Comparison of ENCODE assay signal across 8 cellular contexts in genomic region chr17:50661795-50662391, GRCh38. TPM values are rescaled to one million over a fixed set of nuclear protein-coding genes. Genes with fewer than 3 reads are reported as not detected.
DNase-seq lines count a peak whose midpoint lies in the region; ATAC-seq lines count a peak whose summit lies in the region.

No MANE protein-coding gene starts in this region.

- H3K27me3 Mint-ChIP-seq in activated naive CD4-positive, alpha-beta T cell treated with anti-CD3 and anti-CD28 coated beads for 36 hours (ENCODE audit: low read depth): no peaks in the 10 kb centered on the region

- H3K9me3 ChIP-seq in right cardiac atrium (ENCODE audit: control insufficient read depth, low read length): no peaks in the 10 kb centered on the region

- CTCF ChIA-PET in activated naive CD4-positive, alpha-beta T cell treated with anti-CD3 and anti-CD28 coated beads for 36 hours (lab: Charles Lee): interaction anchor here (0.6 to 2.2 kb wide), 5 partner anchors 8 to 214 kb away, joined by 3 to 4 read pairs (median 3); no protein-coding TSS in a partner anchor

- intact Hi-C loops in activated naive CD4-positive, alpha-beta T cell treated with anti-CD3 and anti-CD28 coated beads for 36 hours (cut with micrococcal nuclease): no loop called here
- intact Hi-C loops in right cardiac atrium (cut with DNase I): no loop called here

- no peak overlapping the region for H3K4me3 ChIP-seq in right cardiac atrium (ENCODE audit: low read length)

- peak overlapping the region; percentile 3 for H3K27ac ChIP-seq in right cardiac atrium (ENCODE audit: low read length)

- H3K4me1 ChIP-seq in right cardiac atrium (ENCODE audit: control insufficient read depth, insufficient read depth, low read length): peaks cover 24% of the 10 kb centered on the region

- H3K27ac Mint-ChIP-seq in activated naive CD4-positive, alpha-beta T cell treated with anti-CD3 and anti-CD28 coated beads for 36 hours: peak overlapping the region; percentile 78

- H3K27me3 ChIP-seq in right cardiac atrium (ENCODE audit: control insufficient read depth, insufficient read depth): no peaks in the 10 kb centered on the region

- peak; percentile 54 for DNase-seq in NCI-H82 (lab: John Stamatoyannopoulos, UW)
- DNase-seq in NCI-H82 treated with DMSO at 0.1 percent for 48 hours (lab: John Stamatoyannopoulos, UW; ENCODE audit: unreplicated experiment): no peak
- peak; percentile 66 for DNase-seq in NCI-H2171 (lab: John Stamatoyannopoulos, UW)
- peak; percentile 78 for DNase-seq in activated naive CD4-positive, alpha-beta T cell treated with anti-CD3 and anti-CD28 coated beads for 36 hours
- DNase-seq in right cardiac atrium: peak in 2 of 3 donors; percentile 50 to 64
- DNase-seq in stimulated activated CD4-positive, alpha-beta T cell treated with anti-CD3 and anti-CD28 coated beads, Interleukin-12 subunit alpha, Interleukin-12 subunit beta, amount 100 ng/mL, for 48 hours (ENCODE audit: low read depth in 2 of 3, low spot score in 1 of 3): peak; percentile 10 to 30 (median 26)
- DNase-seq in stimulated activated naive CD4-positive, alpha-beta T cell treated with Interleukin-2 at 50 U/mL for 16 hours (lab: John Stamatoyannopoulos, UW): no peak

- peak; percentile 52 to 62 for ATAC-seq in right cardiac atrium
- no peak for ATAC-seq in HG02970 (IDR thresholded peaks at IDR 0.05; ENCODE audit: low FRiP score, unreplicated experiment)

- no peak overlapping the region for H3K4me3 Mint-ChIP-seq in activated naive CD4-positive, alpha-beta T cell treated with anti-CD3 and anti-CD28 coated beads for 36 hours

- peaks cover 14% of the 10 kb centered on the region for H3K4me1 Mint-ChIP-seq in activated naive CD4-positive, alpha-beta T cell treated with anti-CD3 and anti-CD28 coated beads for 36 hours (ENCODE audit: low read depth)

- no peaks in the 10 kb centered on the region for H3K36me3 Mint-ChIP-seq in activated naive CD4-positive, alpha-beta T cell treated with anti-CD3 and anti-CD28 coated beads for 36 hours (ENCODE audit: low read depth)

- no peaks in the 10 kb centered on the region for H3K9me3 Mint-ChIP-seq in activated naive CD4-positive, alpha-beta T cell treated with anti-CD3 and anti-CD28 coated beads for 36 hours

- WGBS in right cardiac atrium: 50% methylated on average over 9 of the region's 9 CpGs

RNA-seq across cellular contexts. Expression of gene ABCC3, which starts 27.2 kb away (rescaled TPM):
- not detected for total RNA-seq in activated naive CD4-positive, alpha-beta T cell treated with anti-CD3 and anti-CD28 coated beads for 36 hours
- 1 to 10 TPM; 1.2 to 5.9 (median 3.7) TPM for total RNA-seq in right cardiac atrium
- polyA plus RNA-seq in right cardiac atrium: 1.4 TPM

RNA-seq across cellular contexts. Expression of gene ANKRD40, which starts 45.8 kb away (rescaled TPM):
- 10 to 100 TPM; 25.7 to 26.5 TPM for total RNA-seq in activated naive CD4-positive, alpha-beta T cell treated with anti-CD3 and anti-CD28 coated beads for 36 hours
- total RNA-seq in right cardiac atrium: 10 to 100 TPM; 37.1 to 43.7 (median 41.0) TPM
- 20.5 TPM for polyA plus RNA-seq in right cardiac atrium

RNA-seq across cellular contexts. Expression of gene LUC7L3, which starts 57.5 kb away (rescaled TPM):
- total RNA-seq in activated naive CD4-positive, alpha-beta T cell treated with anti-CD3 and anti-CD28 coated beads for 36 hours: 100 to 1,000 TPM; 120 to 136 TPM
- 10 to 100 TPM; 61.7 to 72.4 (median 67.4) TPM for total RNA-seq in right cardiac atrium
- polyA plus RNA-seq in right cardiac atrium: 76.7 TPM

Comparison
In these comparisons a context has a peak if more than half of its experiments do, and no peak if none do; other contexts are left out.
1. DNase-seq: peak in NCI-H82 (single experiment), NCI-H2171 (single experiment), activated naive CD4-positive, alpha-beta T cell treated with anti-CD3 and anti-CD28 coated beads for 36 hours (single experiment), right cardiac atrium (2 of 3) and stimulated activated CD4-positive, alpha-beta T cell treated with anti-CD3 and anti-CD28 coated beads, Interleukin-12 subunit alpha, Interleukin-12 subunit beta, amount 100 ng/mL, for 48 hours (3 of 3); none in NCI-H82 treated with DMSO at 0.1 percent for 48 hours (single experiment) and stimulated activated naive CD4-positive, alpha-beta T cell treated with Interleukin-2 at 50 U/mL for 16 hours (single experiment).